7 cellular contexts compared by ENCODE assay signal in genomic region chr3:49170744-49171118, GRCh38. TPM values are rescaled to one million over a fixed set of nuclear protein-coding genes. Genes with fewer than 3 reads are reported as not detected.
DNase-seq lines count a peak whose midpoint lies in the region; ATAC-seq, FAIRE-seq and TF ChIP-seq lines count a peak whose summit lies in the region.

No MANE protein-coding gene starts in this region.

- peaks cover 21% of the 10 kb centered on the region for H3K4me1 Mint-ChIP-seq in activated naive CD8-positive, alpha-beta T cell (ENCODE audit: low read depth)
- peaks cover 41% of the 10 kb centered on the region for H3K4me1 Mint-ChIP-seq in stimulated activated naive CD8-positive, alpha-beta T cell treated with anti-CD3 and anti-CD28 coated beads, Interleukin-15, amount 100 ng/mL, for 72 hours

- no peaks in the 10 kb centered on the region for H3K27me3 Mint-ChIP-seq in activated naive CD8-positive, alpha-beta T cell
- no peaks in the 10 kb centered on the region for H3K27me3 Mint-ChIP-seq in stimulated activated naive CD8-positive, alpha-beta T cell treated with anti-CD3 and anti-CD28 coated beads, Interleukin-15, amount 100 ng/mL, for 72 hours

- H3K4me3 Mint-ChIP-seq in activated naive CD8-positive, alpha-beta T cell, result peak overlapping the region; percentile 89
- H3K4me3 Mint-ChIP-seq in stimulated activated naive CD8-positive, alpha-beta T cell treated with anti-CD3 and anti-CD28 coated beads, Interleukin-15, amount 100 ng/mL, for 72 hours, result peak overlapping the region; percentile 79 to 88

- DNase-seq in keratinocyte (ENCODE audit: low read depth, low spot score) (no peak), superior temporal gyrus (ENCODE audit: extremely low spot score) (no peak), glomerular visceral epithelial cell (ENCODE audit: extremely low spot score) (no peak), BE2C (no peak)
- no peak for DNase-seq in stimulated activated naive CD8-positive, alpha-beta T cell treated with anti-CD3 and anti-CD28 coated beads, Interleukin-15, amount 100 ng/mL, for 72 hours

- TF ChIP-seq CTCF in keratinocyte (optimal IDR thresholded peaks at IDR 0.05 in 1 of 3, IDR thresholded peaks at IDR 0.05 in 1 of 3, conservative IDR thresholded peaks at IDR 0.05 in 1 of 3; ENCODE audit: extremely low read depth in 1 of 3, insufficient read depth in 2 of 3, low read length in 3 of 3), result no peak
- TF ChIP-seq CTCF in BE2C (IDR thresholded peaks at IDR 0.05; ENCODE audit: low read depth, low read length), result no peak

- H4K20me1 ChIP-seq in keratinocyte (ENCODE audit: control insufficient read depth, extremely low read depth, insufficient read depth, low read length), result no peaks in the 10 kb centered on the region

- H3K4me3 ChIP-seq in HUES64 (ENCODE audit: low read length) (peak overlapping the region; percentile 81), keratinocyte (ENCODE audit: control insufficient read depth in 2 of 3, extremely low read depth in 1 of 3, insufficient read depth in 2 of 3, low read depth in 1 of 3, low read length in 3 of 3) (peak overlapping the region; percentile 79 to 83 (median 82)), BE2C (ENCODE audit: low read depth, low read length) (no peak overlapping the region)

- WGBS in HUES64, result 26% methylated on average over 1 of the region's 1 CpG

- H3K27ac ChIP-seq in HUES64 (ENCODE audit: low read depth, low read length) (no peak overlapping the region), keratinocyte (ENCODE audit: control insufficient read depth, insufficient read depth, low read length) (no peak overlapping the region)

- H3K9me3 Mint-ChIP-seq in activated naive CD8-positive, alpha-beta T cell (ENCODE audit: low read depth), result no peaks in the 10 kb centered on the region
- no peaks in the 10 kb centered on the region for H3K9me3 Mint-ChIP-seq in stimulated activated naive CD8-positive, alpha-beta T cell treated with anti-CD3 and anti-CD28 coated beads, Interleukin-15, amount 100 ng/mL, for 72 hours

- no peaks in the 10 kb centered on the region for H3K9me1 ChIP-seq in keratinocyte (ENCODE audit: control insufficient read depth, extremely low read depth, insufficient read depth, low read length)

- H3K27me3 ChIP-seq in HUES64 (ENCODE audit: insufficient read depth, low read length) (peaks cover 11% of the 10 kb centered on the region), keratinocyte (ENCODE audit: control insufficient read depth, extremely low read depth, insufficient read depth, low read length) (no peaks in the 10 kb centered on the region), BE2C (no peaks in the 10 kb centered on the region)

- peaks cover 2% of the 10 kb centered on the region for H3K79me2 ChIP-seq in keratinocyte (ENCODE audit: control insufficient read depth, insufficient read depth, low read length)

- peak overlapping the region; percentile 84 for H3K27ac Mint-ChIP-seq in activated naive CD8-positive, alpha-beta T cell
- peak overlapping the region; percentile 87 to 95 for H3K27ac Mint-ChIP-seq in stimulated activated naive CD8-positive, alpha-beta T cell treated with anti-CD3 and anti-CD28 coated beads, Interleukin-15, amount 100 ng/mL, for 72 hours

- no peaks in the 10 kb centered on the region for H3K36me3 Mint-ChIP-seq in activated naive CD8-positive, alpha-beta T cell

- peaks cover 23% of the 10 kb centered on the region; the same call in 1 of the 2 replicates for H3K4me1 ChIP-seq in HUES64 (ENCODE audit: insufficient read depth, low read length)
- peaks cover 16% of the 10 kb centered on the region for H3K4me1 ChIP-seq in keratinocyte (ENCODE audit: control insufficient read depth, extremely low read depth, insufficient read depth, low read length)
- H3K4me1 ChIP-seq in BE2C, result peaks cover 14% of the 10 kb centered on the region

- no peak for FAIRE-seq in keratinocyte (lab: Jason Lieb, UNC)

- peak overlapping the region; percentile 97 for H3K4me2 ChIP-seq in keratinocyte (ENCODE audit: control insufficient read depth, extremely low read depth, insufficient read depth, low read depth, low read length)

- H3K36me3 ChIP-seq in HUES64 (ENCODE audit: insufficient read depth, low read length) (no peaks in the 10 kb centered on the region), keratinocyte (ENCODE audit: control insufficient read depth in 2 of 2, extremely low read depth in 1 of 2, insufficient read depth in 2 of 2, low read length in 2 of 2) (peaks cover 0 to 4% of the 10 kb centered on the region in 2 experiments), BE2C (peaks cover 7% of the 10 kb centered on the region)

- H2AFZ ChIP-seq in keratinocyte (ENCODE audit: control insufficient read depth, low read length), result peak overlapping the region; percentile 99

- H3K9ac ChIP-seq in HUES64 (ENCODE audit: low read depth, low read length) (no peak overlapping the region), keratinocyte (ENCODE audit: control insufficient read depth, extremely low read depth, insufficient read depth, low read length) (peak overlapping the region; percentile 78)

- dilution Hi-C loops in keratinocyte (cut with MboI; ENCODE audit: extremely low pct_ligation_motif_present, low sequenced_read_pairs), result no loop called here

- ATAC-seq in stimulated activated naive CD8-positive, alpha-beta T cell treated with anti-CD3 and anti-CD28 coated beads, Interleukin-15, amount 100 ng/mL, for 72 hours, result peak; percentile 4

- H3K9me3 ChIP-seq in HUES64 (ENCODE audit: insufficient read depth, low read depth, low read length) (0 out of 2 replicates have a peak, but pooled peaks cover 3% of the 10 kb centered on the region), keratinocyte (ENCODE audit: control insufficient read depth, low read depth, low read length) (no peaks in the 10 kb centered on the region), BE2C (no peaks in the 10 kb centered on the region)

RNA-seq across cellular contexts. Expression of gene KLHDC8B, which starts 0.7 kb away (rescaled TPM):
- 15.1 TPM for polyA plus RNA-seq in HUES64 (2013, experiment 1 of 2)
- polyA plus RNA-seq in HUES64 (2013, experiment 2 of 2), result 18.4 TPM
- 18.3 to 51.6 TPM (median 19.5 TPM) in 3 replicates for polyA plus RNA-seq in keratinocyte
- polyA plus RNA-seq in keratinocyte (2011; ENCODE audit: low read depth), result 9.4 TPM
- polyA plus RNA-seq in keratinocyte (2011; cell fraction: cytosol; rRNA removed), result 20.7 and 27.6 TPM in 2 replicates
- polyA plus RNA-seq in keratinocyte (2011; cell fraction: nucleus; rRNA removed), result 30.1 and 33.7 TPM in 2 replicates
- polyA plus RNA-seq in keratinocyte (2012; ENCODE audit: low replicate concordance), result 13.5 and 54.4 TPM in 2 replicates
- 10.9 to 42.9 TPM (median 12.5 TPM) in 3 replicates for polyA minus RNA-seq in keratinocyte
- 35.3 TPM for polyA minus RNA-seq in keratinocyte (2011; cell fraction: cytosol; rRNA and poly(A)+ RNA removed)
- 10.7 and 11.8 TPM in 2 replicates for polyA minus RNA-seq in keratinocyte (2011; cell fraction: nucleus; rRNA and poly(A)+ RNA removed)
- polyA plus RNA-seq in BE2C (2012; ENCODE audit: insufficient read depth, insufficient read length, low read depth), result 292 TPM

RNA-seq across cellular contexts. Expression of gene CCDC71, which starts 4.6 kb away (rescaled TPM):
- polyA plus RNA-seq in HUES64 (2013, experiment 1 of 2), result 27.0 TPM
- 29.1 TPM for polyA plus RNA-seq in HUES64 (2013, experiment 2 of 2)
- 18.8 to 27.7 TPM (median 21.5 TPM) in 3 replicates for polyA plus RNA-seq in keratinocyte
- 7.0 TPM for polyA plus RNA-seq in keratinocyte (2011; ENCODE audit: low read depth)
- 16.3 and 24.8 TPM in 2 replicates for polyA plus RNA-seq in keratinocyte (2011; cell fraction: cytosol; rRNA removed)
- polyA plus RNA-seq in keratinocyte (2011; cell fraction: nucleus; rRNA removed), result 19.9 and 22.3 TPM in 2 replicates
- polyA plus RNA-seq in keratinocyte (2012; ENCODE audit: low replicate concordance), result 6.8 and 23.1 TPM in 2 replicates
- 26.8 to 56.8 TPM (median 37.7 TPM) in 3 replicates for polyA minus RNA-seq in keratinocyte
- 30.9 TPM for polyA minus RNA-seq in keratinocyte (2011; cell fraction: cytosol; rRNA and poly(A)+ RNA removed)
- 16.5 and 17.5 TPM in 2 replicates for polyA minus RNA-seq in keratinocyte (2011; cell fraction: nucleus; rRNA and poly(A)+ RNA removed)
- 12.9 TPM for polyA plus RNA-seq in BE2C (2012; ENCODE audit: insufficient read depth, insufficient read length, low read depth)

RNA-seq across cellular contexts. Expression of gene LAMB2, which starts 37.9 kb away (rescaled TPM):
- polyA plus RNA-seq in HUES64 (2013, experiment 1 of 2), result 48.8 TPM
- polyA plus RNA-seq in HUES64 (2013, experiment 2 of 2), result 46.6 TPM
- polyA plus RNA-seq in keratinocyte, result 108 to 193 TPM (median 127 TPM) in 3 replicates
- polyA plus RNA-seq in keratinocyte (2011; ENCODE audit: low read depth), result 71.7 TPM
- 17.9 and 28.8 TPM in 2 replicates for polyA plus RNA-seq in keratinocyte (2011; cell fraction: cytosol; rRNA removed)
- 704 and 806 TPM in 2 replicates for polyA plus RNA-seq in keratinocyte (2011; cell fraction: nucleus; rRNA removed)
- polyA plus RNA-seq in keratinocyte (2012; ENCODE audit: low replicate concordance), result 81.7 and 115 TPM in 2 replicates
- 267 to 518 TPM (median 288 TPM) in 3 replicates for polyA minus RNA-seq in keratinocyte
- 56.4 TPM for polyA minus RNA-seq in keratinocyte (2011; cell fraction: cytosol; rRNA and poly(A)+ RNA removed)
- 307 and 309 TPM in 2 replicates for polyA minus RNA-seq in keratinocyte (2011; cell fraction: nucleus; rRNA and poly(A)+ RNA removed)
- polyA plus RNA-seq in BE2C (2012; ENCODE audit: insufficient read depth, insufficient read length, low read depth), result 104 TPM

RNA-seq across cellular contexts. Expression of gene USP19, which starts 50.1 kb away (rescaled TPM):
- polyA plus RNA-seq in HUES64 (2013, experiment 1 of 2), result 29.4 TPM
- 26.6 TPM for polyA plus RNA-seq in HUES64 (2013, experiment 2 of 2)
- polyA plus RNA-seq in keratinocyte, result 21.2 to 31.5 TPM (median 23.1 TPM) in 3 replicates
- 35.5 TPM for polyA plus RNA-seq in keratinocyte (2011; ENCODE audit: low read depth)
- polyA plus RNA-seq in keratinocyte (2011; cell fraction: cytosol; rRNA removed), result 13.6 and 18.6 TPM in 2 replicates
- polyA plus RNA-seq in keratinocyte (2011; cell fraction: nucleus; rRNA removed), result 45.9 and 55.6 TPM in 2 replicates
- polyA plus RNA-seq in keratinocyte (2012; ENCODE audit: low replicate concordance), result 18.7 and 20.6 TPM in 2 replicates
- 53.1 to 71.7 TPM (median 68.1 TPM) in 3 replicates for polyA minus RNA-seq in keratinocyte
- 28.0 TPM for polyA minus RNA-seq in keratinocyte (2011; cell fraction: cytosol; rRNA and poly(A)+ RNA removed)
- polyA minus RNA-seq in keratinocyte (2011; cell fraction: nucleus; rRNA and poly(A)+ RNA removed), result 38.9 and 46.4 TPM in 2 replicates
- 53.2 TPM for polyA plus RNA-seq in BE2C (2012; ENCODE audit: insufficient read depth, insufficient read length, low read depth)
